In genomic region chr22:33117821-33118220, GRCh38 we compare ENCODE assay signal across 36 cellular contexts. TPM values are rescaled to one million over a fixed set of nuclear protein-coding genes. Genes with fewer than 3 reads are reported as not detected.
"Had no signal": no experiment of that assay in that cellular context is flagged by ENCODE, and none has a peak within 500 bp of the region (broad histone marks: within the 10 kb centered on the region; RNA-seq: fewer than 3 reads in every experiment).

No MANE protein-coding gene starts in this region.

- ATAC-seq: activated CD8-positive, alpha-beta T cell treated with anti-CD3 and anti-CD28 coated beads for 36 hours; activated T-cell treated with anti-CD3 and anti-CD28 coated beads, Interleukin-2, amount 50 U/mL, for 4 hours; activated T-cell treated with anti-CD3 and anti-CD28 coated beads, Interleukin-2, amount 50 U/mL, for 72 hours; activated T-helper 17 cell treated with anti-CD3 and anti-CD28 coated beads, Interleukin-2, amount 50 U/mL, for 72 hours; body of pancreas had no signal

- H3K27ac Mint-ChIP-seq: activated B cell treated with CpG ODN at 0.5 μM for 24 hours; activated CD4-positive, alpha-beta memory T cell treated with anti-CD3 and anti-CD28 coated beads for 36 hours; activated CD4-positive, alpha-beta T cell treated with anti-CD3 and anti-CD28 coated beads, Interleukin-2, amount 10 ng/mL, durations not matched to agents 24 days and 14 days; activated CD8-positive, alpha-beta T cell treated with anti-CD3 and anti-CD28 coated beads for 36 hours; activated naive CD4-positive, alpha-beta T cell treated with anti-CD3 and anti-CD28 coated beads for 36 hours; activated naive CD4-positive, alpha-beta T cell treated with anti-CD3 and anti-CD28 coated beads, Interleukin-2, amount 50 U/mL, for 72 hours; activated naive CD8-positive, alpha-beta T cell treated with anti-CD3 and anti-CD28 coated beads for 36 hours; activated T-cell treated with anti-CD3 and anti-CD28 coated beads, Interleukin-2, amount 50 U/mL, for 72 hours; activated T-helper 1 cell treated with anti-CD3 and anti-CD28 coated beads, Interleukin-12 subunit alpha, Interleukin-12 subunit beta, Interleukin-2, Interleukin-4 antibody, amounts not matched to agents 30 ng/mL and 10 ng/mL and 1 ng/mL, durations not matched to agents 14 hours and 24 hours and 36 hours; activated T-helper 17 cell treated with anti-CD3 and anti-CD28 coated beads, Interleukin-2, amount 50 U/mL, for 72 hours; T-helper 1 cell treated with Interleukin-12 subunit alpha and Interleukin-12 subunit beta and Interleukin-4 antibody, amounts not matched to agents 30 μg/mL and 1 μg/mL, for 36 hours; T-helper 2 cell treated with Interferon-gamma antibody and Interleukin-4, amounts not matched to agents 5 μg/mL and 100 μg/mL, for 36 hours had no signal

- H3K4me3 ChIP-seq: adrenal gland, body of pancreas, breast epithelium had no signal

- H3K4me3 Mint-ChIP-seq: activated B cell treated with CpG ODN at 0.5 μM for 24 hours; activated CD4-positive, alpha-beta memory T cell treated with anti-CD3 and anti-CD28 coated beads for 36 hours; activated CD4-positive, alpha-beta T cell treated with anti-CD3 and anti-CD28 coated beads, Interleukin-2, amount 10 ng/mL, durations not matched to agents 24 days and 14 days; activated CD8-positive, alpha-beta T cell treated with anti-CD3 and anti-CD28 coated beads for 36 hours; activated naive CD4-positive, alpha-beta T cell treated with anti-CD3 and anti-CD28 coated beads for 36 hours; activated naive CD8-positive, alpha-beta T cell treated with anti-CD3 and anti-CD28 coated beads for 36 hours; activated T-cell treated with anti-CD3 and anti-CD28 coated beads, Interleukin-2, amount 50 U/mL, for 4 hours; activated T-cell treated with anti-CD3 and anti-CD28 coated beads, Interleukin-2, amount 50 U/mL, for 72 hours; activated T-helper 1 cell treated with anti-CD3 and anti-CD28 coated beads, Interleukin-12 subunit alpha, Interleukin-12 subunit beta, Interleukin-2, Interleukin-4 antibody, amounts not matched to agents 30 ng/mL and 10 ng/mL and 1 ng/mL, durations not matched to agents 14 hours and 24 hours and 36 hours; activated T-helper 17 cell treated with anti-CD3 and anti-CD28 coated beads, Interleukin-2, amount 50 U/mL, for 72 hours; T-helper 1 cell treated with Interleukin-12 subunit alpha and Interleukin-12 subunit beta and Interleukin-4 antibody, amounts not matched to agents 30 μg/mL and 1 μg/mL, for 36 hours; T-helper 2 cell treated with Interferon-gamma antibody and Interleukin-4, amounts not matched to agents 5 μg/mL and 100 μg/mL, for 36 hours had no signal

- H3K9me3 Mint-ChIP-seq: activated B cell treated with CpG ODN at 0.5 μM for 24 hours; activated CD4-positive, alpha-beta memory T cell treated with anti-CD3 and anti-CD28 coated beads for 36 hours; activated CD4-positive, alpha-beta T cell treated with anti-CD3 and anti-CD28 coated beads, Interleukin-2, amount 10 ng/mL, durations not matched to agents 24 days and 14 days; activated naive CD4-positive, alpha-beta T cell treated with anti-CD3 and anti-CD28 coated beads for 36 hours; activated naive CD4-positive, alpha-beta T cell treated with anti-CD3 and anti-CD28 coated beads, Interleukin-2, amount 50 U/mL, for 72 hours; activated naive CD8-positive, alpha-beta T cell treated with anti-CD3 and anti-CD28 coated beads for 36 hours; activated T-cell treated with anti-CD3 and anti-CD28 coated beads, Interleukin-2, amount 50 U/mL, for 4 hours; activated T-cell treated with anti-CD3 and anti-CD28 coated beads, Interleukin-2, amount 50 U/mL, for 72 hours; activated T-helper 1 cell treated with anti-CD3 and anti-CD28 coated beads, Interleukin-12 subunit alpha, Interleukin-12 subunit beta, Interleukin-2, Interleukin-4 antibody, amounts not matched to agents 30 ng/mL and 10 ng/mL and 1 ng/mL, durations not matched to agents 14 hours and 24 hours and 36 hours; T-helper 2 cell treated with Interferon-gamma antibody and Interleukin-4, amounts not matched to agents 5 μg/mL and 100 μg/mL, for 36 hours had no signal

- H3K36me3 Mint-ChIP-seq: activated CD4-positive, alpha-beta memory T cell treated with anti-CD3 and anti-CD28 coated beads for 36 hours; activated naive CD4-positive, alpha-beta T cell treated with anti-CD3 and anti-CD28 coated beads, Interleukin-2, amount 50 U/mL, for 72 hours; activated naive CD8-positive, alpha-beta T cell treated with anti-CD3 and anti-CD28 coated beads for 36 hours had no signal

- DNase-seq: activated B cell treated with CpG ODN at 0.5 μM for 24 hours; activated CD4-positive, alpha-beta memory T cell treated with anti-CD3 and anti-CD28 coated beads for 36 hours; activated CD4-positive, alpha-beta T cell treated with anti-CD3 and anti-CD28 coated beads for 4 hours; activated CD4-positive, alpha-beta T cell treated with anti-CD3 and anti-CD28 coated beads, Interleukin-2, amount 10 ng/mL, durations not matched to agents 24 days and 14 days; activated CD4-positive, alpha-beta T cell treated with anti-CD3 and anti-CD28 coated beads, Interleukin-2, amount 50 U/mL, for 1 hour; activated CD4-positive, alpha-beta T cell treated with anti-CD3 and anti-CD28 coated beads, Interleukin-2, amount 50 U/mL, for 4 hours; activated CD4-positive, CD25-positive, alpha-beta regulatory T cell treated with anti-CD3 and anti-CD28 coated beads, Interleukin-2, amount 50 U/mL, for 72 hours; activated CD8-positive, alpha-beta memory T cell treated with anti-CD3 and anti-CD28 coated beads, Interleukin-2, amount 50 U/mL, for 4 hours; activated CD8-positive, alpha-beta T cell treated with anti-CD3 and anti-CD28 coated beads for 36 hours; activated effector memory CD4-positive, alpha-beta T cell treated with anti-CD3 and anti-CD28 coated beads, Interleukin-2, amount 50 U/mL, for 16 hours; activated gamma-delta T cell treated with Interleukin-2 at 50 U/mL for 16 hours; activated naive CD4-positive, alpha-beta T cell; activated naive CD4-positive, alpha-beta T cell treated with anti-CD3 and anti-CD28 coated beads for 36 hours; activated naive CD4-positive, alpha-beta T cell treated with anti-CD3 and anti-CD28 coated beads, Interleukin-2, amount 50 U/mL, for 16 hours; activated naive CD8-positive, alpha-beta T cell treated with anti-CD3 and anti-CD28 coated beads for 36 hours; activated T-cell treated with anti-CD3 and anti-CD28 coated beads for 4 hours; activated T-cell treated with anti-CD3 and anti-CD28 coated beads, Interleukin-2, amount 50 U/mL, for 1 hour; activated T-cell treated with anti-CD3 and anti-CD28 coated beads, Interleukin-2, amount 50 U/mL, for 4 hours; activated T-cell treated with anti-CD3 and anti-CD28 coated beads, Interleukin-2, amount 50 U/mL, for 72 hours; adrenal gland; amniotic stem cell; aorta; body of pancreas; brain microvascular endothelial cell; central memory CD4-positive, alpha-beta T cell; T-helper 1 cell; T-helper 2 cell; T-helper 9 cell had no signal

- H3K4me1 Mint-ChIP-seq: activated T-helper 17 cell treated with anti-CD3 and anti-CD28 coated beads, Interleukin-2, amount 50 U/mL, for 72 hours had no signal

- H3K27ac ChIP-seq: adrenal gland, body of pancreas, brain microvascular endothelial cell, breast epithelium, VCaP had no signal

- H3K36me3 ChIP-seq: adrenal gland, brain microvascular endothelial cell, breast epithelium had no signal

- H3K9me3 ChIP-seq: adrenal gland, body of pancreas, breast epithelium had no signal

- H3K27me3 Mint-ChIP-seq: activated B cell treated with CpG ODN at 0.5 μM for 24 hours; activated CD4-positive, alpha-beta memory T cell treated with anti-CD3 and anti-CD28 coated beads for 36 hours; activated CD4-positive, alpha-beta T cell treated with anti-CD3 and anti-CD28 coated beads, Interleukin-2, amount 10 ng/mL, durations not matched to agents 24 days and 14 days; activated CD8-positive, alpha-beta T cell treated with anti-CD3 and anti-CD28 coated beads for 36 hours; activated T-helper 17 cell treated with anti-CD3 and anti-CD28 coated beads, Interleukin-2, amount 50 U/mL, for 72 hours had no signal

- H3K4me1 ChIP-seq: adrenal gland, body of pancreas, breast epithelium had no signal

- H3K27me3 ChIP-seq: adrenal gland, body of pancreas, brain microvascular endothelial cell, breast epithelium had no signal

RNA-seq across cellular contexts. Expression of gene SYN3, which starts 59.6 kb away (rescaled TPM):
- total RNA-seq: activated CD4-positive, alpha-beta memory T cell treated with anti-CD3 and anti-CD28 coated beads for 36 hours; activated CD4-positive, alpha-beta T cell treated with anti-CD3 and anti-CD28 coated beads, Interleukin-2, amount 10 ng/mL, durations not matched to agents 24 days and 14 days; activated CD8-positive, alpha-beta memory T cell treated with anti-CD3 and anti-CD28 coated beads for 36 hours; activated CD8-positive, alpha-beta T cell treated with anti-CD3 and anti-CD28 coated beads for 36 hours; activated naive CD4-positive, alpha-beta T cell treated with anti-CD3 and anti-CD28 coated beads for 36 hours; activated naive CD4-positive, alpha-beta T cell treated with anti-CD3 and anti-CD28 coated beads, Interleukin-2, amount 50 U/mL, for 72 hours; activated naive CD8-positive, alpha-beta T cell treated with anti-CD3 and anti-CD28 coated beads for 36 hours; activated T-cell treated with anti-CD3 and anti-CD28 coated beads, Interleukin-2, amount 50 U/mL, for 4 hours; activated T-cell treated with anti-CD3 and anti-CD28 coated beads, Interleukin-2, amount 50 U/mL, for 72 hours; activated T-helper 1 cell treated with anti-CD3 and anti-CD28 coated beads, Interleukin-12 subunit alpha, Interleukin-12 subunit beta, Interleukin-2, Interleukin-4 antibody, amounts not matched to agents 30 ng/mL and 10 ng/mL and 1 ng/mL, durations not matched to agents 14 hours and 24 hours and 36 hours; activated T-helper 17 cell treated with anti-CD3 and anti-CD28 coated beads, Interleukin-2, amount 50 U/mL, for 72 hours; body of pancreas had no signal
